ENCODE assay signal across 4 cellular contexts in the genomic region with DNA sequence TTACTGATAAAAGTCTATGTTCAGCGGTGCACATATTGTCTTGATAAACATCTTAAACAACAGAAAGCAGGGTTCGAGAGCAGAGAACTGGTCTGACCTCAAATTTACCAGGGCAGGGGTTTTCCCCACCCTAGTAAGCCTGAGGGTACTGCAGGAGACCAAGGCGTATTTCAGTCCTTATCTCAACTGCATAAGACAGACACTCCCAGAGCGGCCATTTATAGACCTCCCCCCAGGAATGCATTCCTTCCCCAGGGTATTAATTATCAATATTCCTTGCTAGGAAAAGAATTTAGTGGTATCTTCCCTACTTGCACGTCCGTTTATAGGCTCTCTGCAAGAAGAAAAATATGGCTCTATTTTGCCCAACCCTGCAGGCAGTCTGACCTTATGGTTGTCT. TPM values are rescaled to one million over a fixed set of nuclear protein-coding genes. Genes with fewer than 3 reads are reported as not detected.
"Had no signal": no experiment of that assay in that cellular context is flagged by ENCODE, and none has a peak within 500 bp of the region (broad histone marks: within the 10 kb centered on the region; RNA-seq: fewer than 3 reads in every experiment).

No MANE protein-coding gene starts in this region.

RNA-seq across cellular contexts. Expression of a gene that starts 52.2 kb away (rescaled TPM):
- total RNA-seq: natural killer cell; natural killer cell treated with Interleukin-12 subunit alpha and Interleukin-12 subunit beta and Interleukin-15 and Interleukin-18, amount 100 ng/mL, for 72 hours; pulmonary artery endothelial cell; spleen had no signal
